ENCODE assay signal across 1 cellular context in genomic region chr9:135358161-135358940, GRCh38.
TF ChIP-seq lines count a peak whose summit lies in the region.

No MANE protein-coding gene starts in this region.

TF ChIP-seq in H1, 55 proteins besides CTCF, POLR2A, EP300 and RAD21 (continued from another document):
- TF ChIP-seq CHD7 (IDR thresholded peaks at IDR 0.05; ENCODE audit: insufficient replicate concordance, low read length): no peak
- TF ChIP-seq SRF (IDR thresholded peaks at IDR 0.05; ENCODE audit: low read depth, low read length): no peak
- no peak for TF ChIP-seq TAF1 (IDR thresholded peaks at IDR 0.05; ENCODE audit: low read depth, low read length)
- no peak for TF ChIP-seq SP4 (IDR thresholded peaks at IDR 0.05; ENCODE audit: low read length)
- TF ChIP-seq HDAC6 (IDR thresholded peaks at IDR 0.05; ENCODE audit: low read depth, low read length): no peak
- no peak for TF ChIP-seq KDM1A (IDR thresholded peaks at IDR 0.05; ENCODE audit: borderline replicate concordance, low read length)
- no peak for TF ChIP-seq CBX8 (IDR thresholded peaks at IDR 0.05; ENCODE audit: borderline replicate concordance, low read depth, low read length)
- no peak for TF ChIP-seq CEBPB (IDR thresholded peaks at IDR 0.05; ENCODE audit: low read depth, low read length)
- TF ChIP-seq BCL11A (IDR thresholded peaks at IDR 0.05; ENCODE audit: low read depth in 2 of 2, low read length in 2 of 2): no peak
- TF ChIP-seq YY1 (IDR thresholded peaks at IDR 0.05; ENCODE audit: low read depth, low read length): no peak
- no peak for TF ChIP-seq HDAC2 (IDR thresholded peaks at IDR 0.05; ENCODE audit: borderline replicate concordance in 1 of 2, low read depth in 2 of 2, low read length in 2 of 2)
